ENCODE assay signal across 21 cellular contexts in genomic region chr19:42388851-42389489, GRCh38. TPM values are rescaled to one million over a fixed set of nuclear protein-coding genes. Genes with fewer than 3 reads are reported as not detected.
DNase-seq lines count a peak whose midpoint lies in the region; FAIRE-seq and TF ChIP-seq lines count a peak whose summit lies in the region.
"Had no signal": no experiment of that assay in that cellular context is flagged by ENCODE, and none has a peak within 500 bp of the region (broad histone marks: within the 10 kb centered on the region; RNA-seq: fewer than 3 reads in every experiment).

No MANE protein-coding gene starts in this region.

- peak overlapping the region; percentile 13 to 51 (median 34) for H3K4me3 ChIP-seq in esophagus squamous epithelium
- peak overlapping the region in 4 of 7 experiments; percentile 1 to 24 (median 12) for H3K4me3 ChIP-seq in skin epidermis
- H3K4me3 ChIP-seq: BLaER1, GM23338 had no signal

- DNase-seq in HTR-8/SVneo (ENCODE audit: insufficient read length, low spot score) (no peak), esophagus squamous epithelium (lab: John Stamatoyannopoulos, UW) (no peak), OCI-M1 (lab: John Stamatoyannopoulos, UW) (no peak), NCI-H524 (lab: John Stamatoyannopoulos, UW) (no peak), SIG-M5 (lab: John Stamatoyannopoulos, UW) (no peak)
- DNase-seq: Caco-2; CD4-positive, CD25-positive, alpha-beta regulatory T cell; CD8-positive, alpha-beta T cell; DMS153; DND-41; HCEC 1CT had no signal

- intact Hi-C loops in esophagus squamous epithelium (cut with DNase I): no loop called here

- no peak for TF ChIP-seq CTCF in esophagus squamous epithelium (IDR thresholded peaks at IDR 0.05)

- H3K27me3 ChIP-seq in esophagus squamous epithelium: peaks cover 0 to 72% (median 0%) of the 10 kb centered on the region in 4 donors

- peak; percentile 48 for FAIRE-seq in HTR-8/SVneo (lab: Jason Lieb, UNC)
- FAIRE-seq: G401.6, GM12892, H54 had no signal

- H3K4me1 ChIP-seq in esophagus squamous epithelium: peaks cover 4 to 18% (median 9%) of the 10 kb centered on the region in 3 donors

- H3K36me3 ChIP-seq in esophagus squamous epithelium: no peaks in the 10 kb centered on the region
- H3K36me3 ChIP-seq: BLaER1 had no signal

- TF ChIP-seq POLR2A in esophagus squamous epithelium (IDR thresholded peaks at IDR 0.05): no peak

- no peaks in the 10 kb centered on the region for H3K9me3 ChIP-seq in esophagus squamous epithelium
- H3K9me3 ChIP-seq: BLaER1, Caco-2 had no signal

- WGBS in esophagus squamous epithelium, 2 donors: 76 to 81% methylated on average over 2 to 9 of the region's 20 CpGs

- peak overlapping the region in 3 of 4 donors; percentile 45 to 61 (median 52) for H3K27ac ChIP-seq in esophagus squamous epithelium
- H3K27ac ChIP-seq in skin epidermis: peak overlapping the region in 2 of 21 experiments; percentile 21 to 42
- H3K27ac ChIP-seq: BLaER1, C4-2B had no signal

RNA-seq across cellular contexts. Expression of gene CNFN, which starts 1.1 kb away (rescaled TPM):
- 1,000 to 10,000 TPM in 2 of 4 donors, 100 to 1,000 TPM in 2; 530 to 1,759 (median 921) TPM for total RNA-seq in esophagus squamous epithelium
- total RNA-seq: A673; CD4-positive, CD25-positive, alpha-beta regulatory T cell; CD8-positive, alpha-beta T cell had no signal

RNA-seq across cellular contexts. Expression of gene LIPE, which starts 38.2 kb away (rescaled TPM):
- 10 to 100 TPM in 1 of 4 donors, 1 to 10 TPM in 3; 5.2 to 10.8 (median 7.9) TPM for total RNA-seq in esophagus squamous epithelium
- total RNA-seq: A172 had no signal

RNA-seq across cellular contexts. Expression of gene CXCL17, which starts 53.8 kb away (rescaled TPM):
- 10 to 100 TPM; 19.3 to 97.7 (median 33.8) TPM for total RNA-seq in esophagus squamous epithelium
- total RNA-seq: A172; A673; B cell; CD4-positive, CD25-positive, alpha-beta regulatory T cell; CD8-positive, alpha-beta T cell; GM23338 had no signal
